8 cellular contexts compared by ENCODE assay signal in the genomic region with DNA sequence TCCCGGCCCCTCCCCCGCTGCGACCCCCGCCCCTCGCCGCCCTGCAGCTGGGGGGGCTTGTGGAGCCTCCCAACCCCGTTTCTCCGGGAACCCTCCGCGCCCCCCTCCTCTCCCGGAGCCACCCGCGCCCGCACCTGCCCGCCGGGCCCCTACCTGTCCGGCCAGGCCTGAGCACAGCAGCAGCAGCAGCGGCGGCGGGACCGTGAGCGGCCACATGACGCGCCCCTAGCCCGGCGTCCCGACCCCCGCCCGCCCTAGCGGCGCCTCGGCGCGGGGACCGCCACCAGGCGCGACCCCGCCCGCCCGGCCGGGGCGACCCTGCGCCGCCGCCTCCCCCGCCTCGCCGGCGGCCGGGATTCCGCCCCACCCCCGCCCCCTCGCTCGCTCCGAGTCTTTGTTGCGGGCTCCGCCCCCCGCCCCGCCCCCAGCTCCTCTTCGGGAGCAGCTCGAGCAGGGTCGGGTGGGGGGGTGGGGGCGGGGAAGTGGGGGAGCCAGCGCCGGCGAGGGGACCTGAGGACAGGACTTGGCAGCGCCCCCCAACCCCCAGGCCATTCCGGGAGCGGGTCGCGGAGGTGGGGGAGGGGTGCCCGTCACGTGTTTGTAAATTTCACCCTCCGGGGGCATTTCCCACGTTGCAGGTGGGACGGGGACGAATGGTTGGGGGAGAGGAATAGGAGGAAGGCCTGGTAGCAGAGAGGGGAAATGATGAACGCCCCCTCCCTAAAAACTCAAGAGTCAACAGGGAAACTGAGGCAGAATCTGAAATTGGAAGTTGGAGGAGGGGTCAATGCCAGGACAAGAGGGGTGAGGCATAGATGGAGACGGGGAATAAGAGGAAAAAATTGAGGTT. TPM values are rescaled to one million over a fixed set of nuclear protein-coding genes. Genes with fewer than 3 reads are reported as not detected.
DNase-seq lines count a peak whose midpoint lies in the region; ATAC-seq and TF ChIP-seq lines count a peak whose summit lies in the region.

A gene (minus strand): TSS at position 365 of the 850 bp plus-strand sequence. CDS start 149 bp downstream, at position 216.

- TF ChIP-seq CTCF in WTC11 (IDR thresholded peaks at IDR 0.05) (no peak), gastrocnemius medialis (IDR thresholded peaks at IDR 0.05 in 4 of 5, conservative IDR thresholded peaks at IDR 0.05 in 1 of 5) (no peak)

- peak within 1 kb of the TSS; percentile 25 to 41 (median 32) for H3K4me3 ChIP-seq in gastrocnemius medialis

- peaks cover 29% of the 10 kb centered on the region for H3K4me1 Mint-ChIP-seq in WTC11

- H3K27ac Mint-ChIP-seq in WTC11: peak within 1 kb of the TSS; percentile 69

- DNase-seq in NCI-H1436 (lab: John Stamatoyannopoulos, UW) (peak; percentile 26), NCI-H1436 treated with DMSO at 0.1 percent for 48 hours (lab: John Stamatoyannopoulos, UW) (no peak), WTC11 (ENCODE audit: low spot score) (peak; percentile 85), left cardiac atrium (peak; percentile 42), gastrocnemius medialis (no peak), HK-2 (ENCODE audit: unreplicated experiment) (no peak)

- in situ Hi-C loops in gastrocnemius medialis (cut with MboI; ENCODE audit: low sequenced_read_pairs in 4 of 4): loop anchor here (10.0 to 25.0 kb wide), 3 partner anchors 301 to 451 kb away; a partner anchor contains a TSS

- peak; percentile 32 for ATAC-seq in WTC11
- no peak for ATAC-seq in left cardiac atrium
- ATAC-seq in gastrocnemius medialis: no peak
- no peak for ATAC-seq in GM21447 (IDR thresholded peaks at IDR 0.05; ENCODE audit: unreplicated experiment)
- ATAC-seq in GM21717 (IDR thresholded peaks at IDR 0.05; ENCODE audit: unreplicated experiment): no peak

- H3K27me3 Mint-ChIP-seq in WTC11 (ENCODE audit: low read depth): peaks cover 5% of the 10 kb centered on the region

- peak within 1 kb of the TSS; percentile 91 for H3K4me3 Mint-ChIP-seq in WTC11

- H3K36me3 Mint-ChIP-seq in WTC11: 0 out of 2 replicates have a peak, but pooled peaks cover 3% of the 10 kb centered on the region

- intact Hi-C loops in left cardiac atrium (cut with DNase I) (loop anchor here in 1 of 2 donors (5.0 kb wide), 1 partner anchor 76 kb away; a partner anchor contains a TSS), gastrocnemius medialis (cut with DNase I; ENCODE audit: low total_unique reads) (loop anchor here (10.0 kb wide), 1 partner anchor 308 kb away; no protein-coding TSS in a partner anchor)

- H3K4me1 ChIP-seq in gastrocnemius medialis: peaks cover 3 to 15% of the 10 kb centered on the region in 2 donors

- peaks cover 21 to 37% (median 34%) of the 10 kb centered on the region in 3 donors for H3K27me3 ChIP-seq in gastrocnemius medialis

- H3K9me3 Mint-ChIP-seq in WTC11: peaks cover 7% of the 10 kb centered on the region

- H3K36me3 ChIP-seq in gastrocnemius medialis: no peaks in the 10 kb centered on the region

- CTCF ChIA-PET in WTC11 (lab: Charles Lee): interaction anchor here (0.6 to 2.9 kb wide), 11 partner anchors 16 to 1445 kb away, joined by 3 to 19 read pairs (median 4); no protein-coding TSS in a partner anchor

- no peak for TF ChIP-seq POLR2A in gastrocnemius medialis (IDR thresholded peaks at IDR 0.05)

- H3K9me3 ChIP-seq in gastrocnemius medialis: no peaks in the 10 kb centered on the region

- POLR2A ChIA-PET in WTC11 (lab: Charles Lee): interaction anchor here (0.6 kb wide), 1 partner anchor 58 kb away, joined by 4 read pairs; no protein-coding TSS in a partner anchor

- H3K27ac ChIP-seq in gastrocnemius medialis: no peak within 1 kb of the TSS

TF ChIP-seq in WTC11, 78 proteins besides CTCF, POLR2A, EP300 and RAD21:
- TF ChIP-seq ZNF219 (CRISPR knock-in tag; IDR thresholded peaks at IDR 0.05; ENCODE audit: borderline replicate concordance) (0 out of 2 replicates have a peak, but pooled peaks have one; percentile 19), ZNF121 (CRISPR knock-in tag; IDR thresholded peaks at IDR 0.05) (no peak), GABPB1 (CRISPR knock-in tag; IDR thresholded peaks at IDR 0.05) (no peak), RORB (CRISPR knock-in tag; IDR thresholded peaks at IDR 0.05) (no peak), CREM (CRISPR knock-in tag; IDR thresholded peaks at IDR 0.05) (no peak)
- TF ChIP-seq, protein P1, sequence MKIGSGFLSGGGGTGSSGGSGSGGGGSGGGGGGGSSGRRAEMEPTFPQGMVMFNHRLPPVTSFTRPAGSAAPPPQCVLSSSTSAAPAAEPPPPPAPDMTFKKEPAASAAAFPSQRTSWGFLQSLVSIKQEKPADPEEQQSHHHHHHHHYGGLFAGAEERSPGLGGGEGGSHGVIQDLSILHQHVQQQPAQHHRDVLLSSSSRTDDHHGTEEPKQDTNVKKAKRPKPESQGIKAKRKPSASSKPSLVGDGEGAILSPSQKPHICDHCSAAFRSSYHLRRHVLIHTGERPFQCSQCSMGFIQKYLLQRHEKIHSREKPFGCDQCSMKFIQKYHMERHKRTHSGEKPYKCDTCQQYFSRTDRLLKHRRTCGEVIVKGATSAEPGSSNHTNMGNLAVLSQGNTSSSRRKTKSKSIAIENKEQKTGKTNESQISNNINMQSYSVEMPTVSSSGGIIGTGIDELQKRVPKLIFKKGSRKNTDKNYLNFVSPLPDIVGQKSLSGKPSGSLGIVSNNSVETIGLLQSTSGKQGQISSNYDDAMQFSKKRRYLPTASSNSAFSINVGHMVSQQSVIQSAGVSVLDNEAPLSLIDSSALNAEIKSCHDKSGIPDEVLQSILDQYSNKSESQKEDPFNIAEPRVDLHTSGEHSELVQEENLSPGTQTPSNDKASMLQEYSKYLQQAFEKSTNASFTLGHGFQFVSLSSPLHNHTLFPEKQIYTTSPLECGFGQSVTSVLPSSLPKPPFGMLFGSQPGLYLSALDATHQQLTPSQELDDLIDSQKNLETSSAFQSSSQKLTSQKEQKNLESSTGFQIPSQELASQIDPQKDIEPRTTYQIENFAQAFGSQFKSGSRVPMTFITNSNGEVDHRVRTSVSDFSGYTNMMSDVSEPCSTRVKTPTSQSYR (CRISPR knock-in tag; IDR thresholded peaks at IDR 0.05): 0 out of 2 replicates have a peak, but pooled peaks have one; percentile 30
- TF ChIP-seq, protein P2, sequence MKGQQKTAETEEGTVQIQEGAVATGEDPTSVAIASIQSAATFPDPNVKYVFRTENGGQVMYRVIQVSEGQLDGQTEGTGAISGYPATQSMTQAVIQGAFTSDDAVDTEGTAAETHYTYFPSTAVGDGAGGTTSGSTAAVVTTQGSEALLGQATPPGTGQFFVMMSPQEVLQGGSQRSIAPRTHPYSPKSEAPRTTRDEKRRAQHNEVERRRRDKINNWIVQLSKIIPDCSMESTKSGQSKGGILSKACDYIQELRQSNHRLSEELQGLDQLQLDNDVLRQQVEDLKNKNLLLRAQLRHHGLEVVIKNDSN (CRISPR knock-in tag; IDR thresholded peaks at IDR 0.05): peak; percentile 73
- TF ChIP-seq, protein P3, sequence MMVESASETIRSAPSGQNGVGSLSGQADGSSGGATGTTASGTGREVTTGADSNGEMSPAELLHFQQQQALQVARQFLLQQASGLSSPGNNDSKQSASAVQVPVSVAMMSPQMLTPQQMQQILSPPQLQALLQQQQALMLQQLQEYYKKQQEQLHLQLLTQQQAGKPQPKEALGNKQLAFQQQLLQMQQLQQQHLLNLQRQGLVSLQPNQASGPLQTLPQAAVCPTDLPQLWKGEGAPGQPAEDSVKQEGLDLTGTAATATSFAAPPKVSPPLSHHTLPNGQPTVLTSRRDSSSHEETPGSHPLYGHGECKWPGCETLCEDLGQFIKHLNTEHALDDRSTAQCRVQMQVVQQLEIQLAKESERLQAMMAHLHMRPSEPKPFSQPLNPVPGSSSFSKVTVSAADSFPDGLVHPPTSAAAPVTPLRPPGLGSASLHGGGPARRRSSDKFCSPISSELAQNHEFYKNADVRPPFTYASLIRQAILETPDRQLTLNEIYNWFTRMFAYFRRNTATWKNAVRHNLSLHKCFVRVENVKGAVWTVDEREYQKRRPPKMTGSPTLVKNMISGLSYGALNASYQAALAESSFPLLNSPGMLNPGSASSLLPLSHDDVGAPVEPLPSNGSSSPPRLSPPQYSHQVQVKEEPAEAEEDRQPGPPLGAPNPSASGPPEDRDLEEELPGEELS (CRISPR knock-in tag; IDR thresholded peaks at IDR 0.05): no peak
- TF ChIP-seq, protein P4, sequence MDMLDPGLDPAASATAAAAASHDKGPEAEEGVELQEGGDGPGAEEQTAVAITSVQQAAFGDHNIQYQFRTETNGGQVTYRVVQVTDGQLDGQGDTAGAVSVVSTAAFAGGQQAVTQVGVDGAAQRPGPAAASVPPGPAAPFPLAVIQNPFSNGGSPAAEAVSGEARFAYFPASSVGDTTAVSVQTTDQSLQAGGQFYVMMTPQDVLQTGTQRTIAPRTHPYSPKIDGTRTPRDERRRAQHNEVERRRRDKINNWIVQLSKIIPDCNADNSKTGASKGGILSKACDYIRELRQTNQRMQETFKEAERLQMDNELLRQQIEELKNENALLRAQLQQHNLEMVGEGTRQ (CRISPR knock-in tag; IDR thresholded peaks at IDR 0.05): peak; percentile 66
- TF ChIP-seq, protein P5, sequence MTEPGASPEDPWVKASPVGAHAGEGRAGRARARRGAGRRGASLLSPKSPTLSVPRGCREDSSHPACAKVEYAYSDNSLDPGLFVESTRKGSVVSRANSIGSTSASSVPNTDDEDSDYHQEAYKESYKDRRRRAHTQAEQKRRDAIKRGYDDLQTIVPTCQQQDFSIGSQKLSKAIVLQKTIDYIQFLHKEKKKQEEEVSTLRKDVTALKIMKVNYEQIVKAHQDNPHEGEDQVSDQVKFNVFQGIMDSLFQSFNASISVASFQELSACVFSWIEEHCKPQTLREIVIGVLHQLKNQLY (CRISPR knock-in tag; IDR thresholded peaks at IDR 0.05): no peak
- TF ChIP-seq, protein P6, sequence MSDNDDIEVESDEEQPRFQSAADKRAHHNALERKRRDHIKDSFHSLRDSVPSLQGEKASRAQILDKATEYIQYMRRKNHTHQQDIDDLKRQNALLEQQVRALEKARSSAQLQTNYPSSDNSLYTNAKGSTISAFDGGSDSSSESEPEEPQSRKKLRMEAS (CRISPR knock-in tag; IDR thresholded peaks at IDR 0.05): peak; percentile 61

RNA-seq across cellular contexts. Expression of the gene that starts here (rescaled TPM):
- total RNA-seq in WTC11 (2021) (66.0 to 93.3 TPM (median 91.8 TPM) in 3 replicates), left cardiac atrium (10 to 100 TPM in 1 of 2 donors, 1 to 10 TPM in 1; 9.0 to 10.8 TPM), gastrocnemius medialis (under 1 TPM in 2 of 4 donors, not detected in 2; 0.25 to 0.78 TPM)

Comparison
In these comparisons a context has a peak if more than half of its experiments do, and no peak if none do; other contexts are left out.
1. RNA of the gene that starts here (total RNA-seq): 66.0 to 93.3 TPM in WTC11 and 9.0 to 10.8 TPM in left cardiac atrium; 0.25 to 0.78 TPM in gastrocnemius medialis; every median in the first group is over 4 times any median in the second.
2. DNase-seq: peak in NCI-H1436 (single experiment), WTC11 (single experiment) and left cardiac atrium (single experiment); none in NCI-H1436 treated with DMSO at 0.1 percent for 48 hours (single experiment), gastrocnemius medialis (0 of 2) and HK-2 (single experiment).